ENCODE assay signal across 1 cellular context in the genomic region with DNA sequence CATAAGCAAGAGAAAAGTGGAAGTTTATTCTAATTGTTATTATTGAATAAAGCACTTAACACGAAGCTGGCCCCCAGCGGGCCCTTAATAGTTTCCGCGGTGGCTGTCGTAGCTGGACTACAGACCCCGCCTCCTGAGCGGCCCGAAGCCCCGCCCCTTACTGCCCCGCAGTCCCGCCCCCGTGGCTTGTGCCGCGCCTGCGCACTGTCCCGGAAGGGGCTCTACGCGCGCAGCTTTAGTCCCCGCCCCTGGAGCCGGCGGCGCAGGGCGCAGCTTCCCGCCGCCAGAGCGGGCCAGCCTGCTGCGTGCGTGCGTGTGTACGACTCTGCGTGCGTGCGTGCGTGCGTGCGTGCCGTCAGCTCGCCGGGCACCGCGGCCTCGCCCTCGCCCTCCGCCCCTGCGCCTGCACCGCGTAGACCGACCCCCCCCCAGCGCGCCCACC.
TF ChIP-seq lines count a peak whose summit lies in the region.

A gene with protein sequence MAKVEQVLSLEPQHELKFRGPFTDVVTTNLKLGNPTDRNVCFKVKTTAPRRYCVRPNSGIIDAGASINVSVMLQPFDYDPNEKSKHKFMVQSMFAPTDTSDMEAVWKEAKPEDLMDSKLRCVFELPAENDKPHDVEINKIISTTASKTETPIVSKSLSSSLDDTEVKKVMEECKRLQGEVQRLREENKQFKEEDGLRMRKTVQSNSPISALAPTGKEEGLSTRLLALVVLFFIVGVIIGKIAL (plus strand): TSS at position 348 of the 442 bp plus-strand sequence. CDS start 231 bp downstream, outside the sequence.

TF ChIP-seq in K562, 482 proteins besides CTCF, POLR2A, EP300 and RAD21 (continued from another document and continues in another):
- peak; percentile 17 for TF ChIP-seq CTCFL (IDR thresholded peaks at IDR 0.05; ENCODE audit: borderline replicate concordance, insufficient read depth, low read depth, low read length, poor library complexity, severe bottlenecking)
- TF ChIP-seq, protein P1, sequence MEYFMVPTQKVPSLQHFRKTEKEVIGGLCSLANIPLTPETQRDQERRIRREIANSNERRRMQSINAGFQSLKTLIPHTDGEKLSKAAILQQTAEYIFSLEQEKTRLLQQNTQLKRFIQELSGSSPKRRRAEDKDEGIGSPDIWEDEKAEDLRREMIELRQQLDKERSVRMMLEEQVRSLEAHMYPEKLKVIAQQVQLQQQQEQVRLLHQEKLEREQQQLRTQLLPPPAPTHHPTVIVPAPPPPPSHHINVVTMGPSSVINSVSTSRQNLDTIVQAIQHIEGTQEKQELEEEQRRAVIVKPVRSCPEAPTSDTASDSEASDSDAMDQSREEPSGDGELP (CRISPR knock-in tag; IDR thresholded peaks at IDR 0.05; ENCODE audit: borderline replicate concordance), result peak; percentile 55; the same call in 1 of the 2 replicates
- TF ChIP-seq, protein P2, sequence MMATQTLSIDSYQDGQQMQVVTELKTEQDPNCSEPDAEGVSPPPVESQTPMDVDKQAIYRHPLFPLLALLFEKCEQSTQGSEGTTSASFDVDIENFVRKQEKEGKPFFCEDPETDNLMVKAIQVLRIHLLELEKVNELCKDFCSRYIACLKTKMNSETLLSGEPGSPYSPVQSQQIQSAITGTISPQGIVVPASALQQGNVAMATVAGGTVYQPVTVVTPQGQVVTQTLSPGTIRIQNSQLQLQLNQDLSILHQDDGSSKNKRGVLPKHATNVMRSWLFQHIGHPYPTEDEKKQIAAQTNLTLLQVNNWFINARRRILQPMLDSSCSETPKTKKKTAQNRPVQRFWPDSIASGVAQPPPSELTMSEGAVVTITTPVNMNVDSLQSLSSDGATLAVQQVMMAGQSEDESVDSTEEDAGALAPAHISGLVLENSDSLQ (IDR thresholded peaks at IDR 0.05), result no peak
- no peak for TF ChIP-seq ARID2 (IDR thresholded peaks at IDR 0.05)
- TF ChIP-seq KLF10 (CRISPR knock-in tag; IDR thresholded peaks at IDR 0.05), result no peak
- no peak for TF ChIP-seq STAT5A (IDR thresholded peaks at IDR 0.05; ENCODE audit: borderline replicate concordance, low read length)
- TF ChIP-seq ZNF512 (tag; IDR thresholded peaks at IDR 0.05), result no peak
- peak; percentile 95 for TF ChIP-seq CTBP1 (IDR thresholded peaks at IDR 0.05; ENCODE audit: borderline replicate concordance)
- no peak for TF ChIP-seq SAP30 (IDR thresholded peaks at IDR 0.05; ENCODE audit: borderline replicate concordance, insufficient read depth, low read depth, low read length, poor library complexity, severe bottlenecking)
- no peak for TF ChIP-seq CC2D1A (IDR thresholded peaks at IDR 0.05)
- TF ChIP-seq ESRRA (IDR thresholded peaks at IDR 0.05; ENCODE audit: borderline replicate concordance, low read depth), result no peak; the same call in 1 of the 2 replicates
- peak; percentile 63 for TF ChIP-seq TBP (optimal IDR thresholded peaks at IDR 0.05; ENCODE audit: low read depth, low read length)
- peak; percentile 53; the same call in 1 of the 2 replicates for TF ChIP-seq SP1 (CRISPR knock-in tag; IDR thresholded peaks at IDR 0.05)
- TF ChIP-seq POLR2G (IDR thresholded peaks at IDR 0.05; ENCODE audit: low read depth, low read length), result no peak
- no peak for TF ChIP-seq GTF2F1 (IDR thresholded peaks at IDR 0.05; ENCODE audit: low read depth, low read length)
- TF ChIP-seq SMAD4 (CRISPR knock-in tag; conservative IDR thresholded peaks at IDR 0.05), result no peak
- no peak for TF ChIP-seq ILF3 (IDR thresholded peaks at IDR 0.05; ENCODE audit: borderline replicate concordance)
- no peak for TF ChIP-seq ZNF347 (CRISPR knock-in tag; IDR thresholded peaks at IDR 0.05; ENCODE audit: low read depth)
- TF ChIP-seq, protein P3, sequence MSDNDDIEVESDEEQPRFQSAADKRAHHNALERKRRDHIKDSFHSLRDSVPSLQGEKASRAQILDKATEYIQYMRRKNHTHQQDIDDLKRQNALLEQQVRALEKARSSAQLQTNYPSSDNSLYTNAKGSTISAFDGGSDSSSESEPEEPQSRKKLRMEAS (CRISPR knock-in tag; IDR thresholded peaks at IDR 0.05), result peak; percentile 77
- TF ChIP-seq NCOA2 (IDR thresholded peaks at IDR 0.05; ENCODE audit: partially characterized antibody in 2 of 2), result no peak
- no peak for TF ChIP-seq NCOA1 (IDR thresholded peaks at IDR 0.05; ENCODE audit: low read depth)
- no peak for TF ChIP-seq DDX20 (tag; IDR thresholded peaks at IDR 0.05; ENCODE audit: low read depth)
- TF ChIP-seq HOXB6 (CRISPR knock-in tag; IDR thresholded peaks at IDR 0.05; ENCODE audit: borderline replicate concordance), result no peak
- TF ChIP-seq, protein P4, sequence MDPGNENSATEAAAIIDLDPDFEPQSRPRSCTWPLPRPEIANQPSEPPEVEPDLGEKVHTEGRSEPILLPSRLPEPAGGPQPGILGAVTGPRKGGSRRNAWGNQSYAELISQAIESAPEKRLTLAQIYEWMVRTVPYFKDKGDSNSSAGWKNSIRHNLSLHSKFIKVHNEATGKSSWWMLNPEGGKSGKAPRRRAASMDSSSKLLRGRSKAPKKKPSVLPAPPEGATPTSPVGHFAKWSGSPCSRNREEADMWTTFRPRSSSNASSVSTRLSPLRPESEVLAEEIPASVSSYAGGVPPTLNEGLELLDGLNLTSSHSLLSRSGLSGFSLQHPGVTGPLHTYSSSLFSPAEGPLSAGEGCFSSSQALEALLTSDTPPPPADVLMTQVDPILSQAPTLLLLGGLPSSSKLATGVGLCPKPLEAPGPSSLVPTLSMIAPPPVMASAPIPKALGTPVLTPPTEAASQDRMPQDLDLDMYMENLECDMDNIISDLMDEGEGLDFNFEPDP (CRISPR knock-in tag; IDR thresholded peaks at IDR 0.05), result no peak
- no peak for TF ChIP-seq SMAD3 (CRISPR knock-in tag; conservative IDR thresholded peaks at IDR 0.05)
- TF ChIP-seq POLR2H (tag; IDR thresholded peaks at IDR 0.05; ENCODE audit: low read depth), result peak; percentile 59
- peak; percentile 100 for TF ChIP-seq CXXC5 (CRISPR knock-in tag; IDR thresholded peaks at IDR 0.05)
- TF ChIP-seq ZKSCAN8 (CRISPR knock-in tag; IDR thresholded peaks at IDR 0.05), result no peak
- TF ChIP-seq HDAC6 (IDR thresholded peaks at IDR 0.05; ENCODE audit: low read depth, low read length), result no peak
- peak; percentile 96 for TF ChIP-seq NRF1 (conservative IDR thresholded peaks at IDR 0.05 in 1 of 2, IDR thresholded peaks at IDR 0.05 in 1 of 2)
- no peak for TF ChIP-seq ETV1 (tag; conservative IDR thresholded peaks at IDR 0.05; ENCODE audit: low read depth)
- TF ChIP-seq NUFIP1 (IDR thresholded peaks at IDR 0.05; ENCODE audit: partially characterized antibody), result no peak
- TF ChIP-seq ZMIZ1 (IDR thresholded peaks at IDR 0.05; ENCODE audit: low read depth in 2 of 2, low read length in 2 of 2), result 0 out of 4 replicates have a peak, but pooled peaks of 1 of the 2 experiments have one; percentile 14
- no peak for TF ChIP-seq ZBTB17 (CRISPR knock-in tag; IDR thresholded peaks at IDR 0.05)
- no peak for TF ChIP-seq RFX7 (CRISPR knock-in tag; IDR thresholded peaks at IDR 0.05)
- TF ChIP-seq SETDB1 (IDR thresholded peaks at IDR 0.05; ENCODE audit: low read length), result no peak
- TF ChIP-seq TAL1 (IDR thresholded peaks at IDR 0.05), result no peak
- TF ChIP-seq ZNF239 (CRISPR knock-in tag; IDR thresholded peaks at IDR 0.05), result no peak
- TF ChIP-seq THAP12 (CRISPR knock-in tag; IDR thresholded peaks at IDR 0.05), result 0 out of 2 replicates have a peak, but pooled peaks have one; percentile 35
- TF ChIP-seq, protein P5, sequence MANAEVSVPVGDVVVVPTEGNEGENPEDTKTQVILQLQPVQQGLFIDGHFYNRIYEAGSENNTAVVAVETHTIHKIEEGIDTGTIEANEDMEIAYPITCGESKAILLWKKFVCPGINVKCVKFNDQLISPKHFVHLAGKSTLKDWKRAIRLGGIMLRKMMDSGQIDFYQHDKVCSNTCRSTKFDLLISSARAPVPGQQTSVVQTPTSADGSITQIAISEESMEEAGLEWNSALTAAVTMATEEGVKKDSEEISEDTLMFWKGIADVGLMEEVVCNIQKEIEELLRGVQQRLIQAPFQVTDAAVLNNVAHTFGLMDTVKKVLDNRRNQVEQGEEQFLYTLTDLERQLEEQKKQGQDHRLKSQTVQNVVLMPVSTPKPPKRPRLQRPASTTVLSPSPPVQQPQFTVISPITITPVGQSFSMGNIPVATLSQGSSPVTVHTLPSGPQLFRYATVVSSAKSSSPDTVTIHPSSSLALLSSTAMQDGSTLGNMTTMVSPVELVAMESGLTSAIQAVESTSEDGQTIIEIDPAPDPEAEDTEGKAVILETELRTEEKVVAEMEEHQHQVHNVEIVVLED (CRISPR knock-in tag; IDR thresholded peaks at IDR 0.05), result peak; percentile 99
- peak; percentile 43 for TF ChIP-seq HMGN3 (IDR thresholded peaks at IDR 0.05; ENCODE audit: borderline replicate concordance, extremely low read depth, insufficient read length, low read depth, low read length)
- no peak for TF ChIP-seq HBP1 (CRISPR knock-in tag; IDR thresholded peaks at IDR 0.05)
- TF ChIP-seq SREBF2 (CRISPR knock-in tag; IDR thresholded peaks at IDR 0.05), result no peak
- no peak for TF ChIP-seq JUNB (CRISPR knock-in tag; conservative IDR thresholded peaks at IDR 0.05)
- peak; percentile 50 for TF ChIP-seq GABPA (tag; conservative IDR thresholded peaks at IDR 0.05; ENCODE audit: low read depth)
